ENCODE assay signal across 1 cellular context in the genomic region with DNA sequence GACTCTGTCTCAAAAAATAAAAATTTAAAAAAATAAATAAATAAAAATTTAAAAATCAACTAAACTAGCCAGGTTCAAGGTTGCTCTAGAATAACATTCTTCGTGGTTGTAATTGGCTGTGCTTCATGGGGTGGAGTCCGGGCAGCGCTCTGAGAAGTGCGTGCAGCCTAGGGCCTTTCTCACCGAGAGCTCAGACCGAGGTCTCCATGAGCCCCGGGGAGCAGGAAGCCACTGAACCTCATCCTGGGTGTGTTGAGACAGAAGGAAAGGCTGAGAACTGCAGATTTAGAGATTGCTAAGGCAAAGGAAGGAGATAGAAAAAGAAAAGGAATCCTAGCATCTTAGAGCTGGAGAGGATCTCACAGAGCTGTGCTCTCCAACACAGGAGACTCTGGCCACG.
TF ChIP-seq lines count a peak whose summit lies in the region.

No MANE protein-coding gene starts in this region.

TF ChIP-seq in HEK293T, 16 proteins besides CTCF, POLR2A, EP300 and RAD21 (continued from another document):
- TF ChIP-seq, protein P1, sequence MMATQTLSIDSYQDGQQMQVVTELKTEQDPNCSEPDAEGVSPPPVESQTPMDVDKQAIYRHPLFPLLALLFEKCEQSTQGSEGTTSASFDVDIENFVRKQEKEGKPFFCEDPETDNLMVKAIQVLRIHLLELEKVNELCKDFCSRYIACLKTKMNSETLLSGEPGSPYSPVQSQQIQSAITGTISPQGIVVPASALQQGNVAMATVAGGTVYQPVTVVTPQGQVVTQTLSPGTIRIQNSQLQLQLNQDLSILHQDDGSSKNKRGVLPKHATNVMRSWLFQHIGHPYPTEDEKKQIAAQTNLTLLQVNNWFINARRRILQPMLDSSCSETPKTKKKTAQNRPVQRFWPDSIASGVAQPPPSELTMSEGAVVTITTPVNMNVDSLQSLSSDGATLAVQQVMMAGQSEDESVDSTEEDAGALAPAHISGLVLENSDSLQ (IDR thresholded peaks at IDR 0.05), result no peak
- TF ChIP-seq SP1 (IDR thresholded peaks at IDR 0.05) (no peak), FOXA1 (IDR thresholded peaks at IDR 0.05) (no peak), CTBP1 (IDR thresholded peaks at IDR 0.05; ENCODE audit: borderline replicate concordance) (no peak), ARNT (IDR thresholded peaks at IDR 0.05) (no peak), TARDBP (IDR thresholded peaks at IDR 0.05) (no peak), L3MBTL2 (conservative IDR thresholded peaks at IDR 0.05) (no peak)
TF ChIP-seq in HEK293T: peak in this region for 0.
